ENCODE assay signal across 6 cellular contexts in the genomic region with DNA sequence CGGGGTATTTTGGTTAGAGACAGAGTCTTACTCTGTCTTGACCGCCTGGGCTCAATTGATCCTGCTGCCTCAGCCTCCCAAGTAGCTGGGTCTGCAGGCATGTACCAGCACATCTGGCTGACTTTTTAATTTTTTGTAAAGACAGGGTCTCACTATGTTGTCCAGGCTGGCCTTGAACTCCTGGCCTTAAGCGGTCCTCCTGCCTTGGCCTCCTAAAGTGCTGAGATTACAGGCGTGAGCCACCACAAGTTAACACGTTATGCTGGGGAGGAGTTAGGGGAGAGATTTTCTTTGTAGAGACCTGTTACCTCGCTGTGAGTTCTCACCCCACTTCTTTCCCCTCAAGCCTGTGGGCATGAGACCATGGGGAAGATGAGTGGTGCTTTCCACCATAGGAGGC. TPM values are rescaled to one million over a fixed set of nuclear protein-coding genes. Genes with fewer than 3 reads are reported as not detected.
A peak's percentile ranks its signal among the peaks of the same experiment; 100 is the strongest.
DNase-seq lines count a peak whose midpoint lies in the region; ATAC-seq lines count a peak whose summit lies in the region.
"Had no signal": no experiment of that assay in that cellular context is flagged by ENCODE, and none has a peak within 500 bp of the region (broad histone marks: within the 10 kb centered on the region; RNA-seq: fewer than 3 reads in every experiment).

No MANE protein-coding gene starts in this region.

- no peaks in the 10 kb centered on the region for H3K27me3 ChIP-seq in CD4-positive, CD25-positive, alpha-beta regulatory T cell (ENCODE audit: control insufficient read depth, insufficient read depth, low read length)

- H3K4me3 ChIP-seq in CD4-positive, CD25-positive, alpha-beta regulatory T cell (ENCODE audit: low read depth, low read length), result no peak overlapping the region

- H3K36me3 Mint-ChIP-seq in CD4-positive, CD25-positive, alpha-beta regulatory T cell, result no peaks in the 10 kb centered on the region

- DNase-seq in CD4-positive, CD25-positive, alpha-beta regulatory T cell, result no peak
- no peak for DNase-seq in mesenteric fat pad (ENCODE audit: low spot score)
- DNase-seq: foreskin melanocyte; OCI-M1; stimulated activated CD4-positive, alpha-beta T cell treated with anti-CD3 and anti-CD28 coated beads, Interleukin-4, amount 100 ng/mL, for 4 hours had no signal

- peaks cover 19% of the 10 kb centered on the region for H3K4me1 ChIP-seq in CD4-positive, CD25-positive, alpha-beta regulatory T cell (ENCODE audit: control insufficient read depth, insufficient read depth, low read length, poor library complexity, severe bottlenecking)

- H3K4me3 Mint-ChIP-seq in CD4-positive, CD25-positive, alpha-beta regulatory T cell, result no peak overlapping the region

- H3K36me3 ChIP-seq in CD4-positive, CD25-positive, alpha-beta regulatory T cell (ENCODE audit: control insufficient read depth, insufficient read depth, low read length), result no peaks in the 10 kb centered on the region

- no peak for ATAC-seq in CD4-positive, CD25-positive, alpha-beta regulatory T cell (ENCODE audit: low read depth in 2 of 2)

- peaks cover 12 to 40% (median 24%) of the 10 kb centered on the region in 4 donors for H3K4me1 Mint-ChIP-seq in CD4-positive, CD25-positive, alpha-beta regulatory T cell

- H3K9me3 Mint-ChIP-seq in CD4-positive, CD25-positive, alpha-beta regulatory T cell, result no peaks in the 10 kb centered on the region

- H3K27ac ChIP-seq in CD4-positive, CD25-positive, alpha-beta regulatory T cell (ENCODE audit: insufficient read depth, low read length, poor library complexity, severe bottlenecking), result no peak overlapping the region

- no peaks in the 10 kb centered on the region for H3K9me3 ChIP-seq in CD4-positive, CD25-positive, alpha-beta regulatory T cell (ENCODE audit: control insufficient read depth in 2 of 2, low read length in 2 of 2)

- peak overlapping the region in 2 of 3 donors; percentile 18 to 71 for H3K27ac Mint-ChIP-seq in CD4-positive, CD25-positive, alpha-beta regulatory T cell

- H3K27me3 Mint-ChIP-seq in CD4-positive, CD25-positive, alpha-beta regulatory T cell, result peaks cover 4% of the 10 kb centered on the region

RNA-seq across cellular contexts. Expression of gene CES4A, which starts 1.8 kb away (rescaled TPM):
- 11.9 TPM for total RNA-seq in CD4-positive, CD25-positive, alpha-beta regulatory T cell
- 1 to 10 TPM; 1.6 to 3.0 (median 2.7) TPM for polyA plus RNA-seq in CD4-positive, CD25-positive, alpha-beta regulatory T cell
- 12.5 TPM for total RNA-seq in mesenteric fat pad
- total RNA-seq: H4 had no signal

RNA-seq across cellular contexts. Expression of gene CES3, which starts 25.5 kb away (rescaled TPM):
- 0.74 TPM for total RNA-seq in CD4-positive, CD25-positive, alpha-beta regulatory T cell
- polyA plus RNA-seq in CD4-positive, CD25-positive, alpha-beta regulatory T cell, result under 1 TPM; 0.10 to 0.29 (median 0.26) TPM
- total RNA-seq in mesenteric fat pad, result 0.55 TPM

RNA-seq across cellular contexts. Expression of gene CBFB, which starts 42.4 kb away (rescaled TPM):
- 108 TPM for total RNA-seq in CD4-positive, CD25-positive, alpha-beta regulatory T cell
- polyA plus RNA-seq in CD4-positive, CD25-positive, alpha-beta regulatory T cell, result 100 to 1,000 TPM in 1 of 4 donors, 10 to 100 TPM in 3; 60.9 to 104 (median 77.2) TPM
- 48.7 TPM for total RNA-seq in mesenteric fat pad

RNA-seq across cellular contexts. Expression of gene CES2, which starts 51.2 kb away (rescaled TPM):
- 35.4 TPM for total RNA-seq in CD4-positive, CD25-positive, alpha-beta regulatory T cell
- polyA plus RNA-seq in CD4-positive, CD25-positive, alpha-beta regulatory T cell, result 10 to 100 TPM; 19.3 to 22.5 (median 19.7) TPM
- 47.6 TPM for total RNA-seq in mesenteric fat pad

RNA-seq across cellular contexts. Expression of gene CIAO2B, which starts 52.4 kb away (rescaled TPM):
- total RNA-seq in CD4-positive, CD25-positive, alpha-beta regulatory T cell, result 64.6 TPM
- 100 to 1,000 TPM; 126 to 161 (median 147) TPM for polyA plus RNA-seq in CD4-positive, CD25-positive, alpha-beta regulatory T cell
- total RNA-seq in mesenteric fat pad, result 63.1 TPM
